1 cellular context compared by ENCODE assay signal in the genomic region with DNA sequence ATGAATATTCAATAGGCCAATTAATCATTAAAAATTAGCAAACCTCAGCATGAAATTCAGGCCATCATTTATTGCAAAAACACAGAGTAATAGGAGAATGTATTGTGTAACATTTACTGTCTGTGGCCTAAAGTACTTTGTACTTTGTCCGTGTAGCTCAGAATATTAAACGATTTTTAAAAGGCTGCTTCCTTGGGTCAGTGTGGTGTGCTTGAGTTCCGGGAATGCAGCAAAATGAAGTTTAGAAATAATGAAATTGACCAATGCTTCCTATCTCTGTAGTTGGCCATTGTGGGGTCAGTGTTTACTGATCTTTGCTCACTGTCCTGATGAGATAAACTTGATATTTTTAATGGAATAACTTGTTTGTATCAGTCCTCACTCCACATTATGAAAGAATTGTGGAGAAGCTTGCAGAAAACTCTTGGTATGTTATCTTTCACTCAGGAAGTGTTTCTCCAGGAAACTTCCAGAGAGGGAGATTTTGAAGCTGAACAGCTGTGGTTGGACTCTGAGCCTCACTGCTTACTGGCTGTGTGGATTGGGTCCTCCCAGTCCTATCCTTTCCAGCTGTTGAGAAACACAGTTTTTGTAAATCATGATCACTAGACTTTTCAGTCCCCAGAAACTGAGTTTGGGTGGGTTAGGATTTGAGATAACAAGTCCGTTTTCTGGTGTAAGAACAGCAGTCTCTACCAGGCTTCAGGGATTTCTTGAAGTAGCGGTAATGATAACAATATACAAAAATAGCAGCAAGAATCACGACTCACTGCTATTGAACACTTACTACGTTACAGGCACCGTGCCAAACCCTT.
TF ChIP-seq lines count a peak whose summit lies in the region.

No MANE protein-coding gene starts in this region.

TF ChIP-seq in HepG2, 621 proteins besides CTCF, POLR2A, EP300 and RAD21 (continued from another document and continues in another):
- TF ChIP-seq NR1H2 (CRISPR knock-in tag; IDR thresholded peaks at IDR 0.05; ENCODE audit: borderline replicate concordance, low read depth) (no peak), POLR2AphosphoS5 (IDR thresholded peaks at IDR 0.05; ENCODE audit: low read depth, low read length) (0 out of 2 replicates have a peak, but pooled peaks have one; percentile 31), ZNF207 (IDR thresholded peaks at IDR 0.05; ENCODE audit: borderline replicate concordance) (no peak), ZNF768 (CRISPR knock-in tag; IDR thresholded peaks at IDR 0.05) (no peak), CEBPB (IDR thresholded peaks at IDR 0.05; ENCODE audit: borderline replicate concordance, low read depth, low read length) (peak; percentile 98), ZMYM2 (CRISPR knock-in tag; IDR thresholded peaks at IDR 0.05) (no peak), DNMT1 (CRISPR knock-in tag; IDR thresholded peaks at IDR 0.05) (no peak), ZNF773 (CRISPR knock-in tag; IDR thresholded peaks at IDR 0.05; ENCODE audit: borderline replicate concordance) (no peak), ZSCAN12 (CRISPR knock-in tag; IDR thresholded peaks at IDR 0.05) (no peak), REXO4 (CRISPR knock-in tag; IDR thresholded peaks at IDR 0.05; ENCODE audit: borderline replicate concordance) (no peak), FOSL2 (CRISPR knock-in tag; IDR thresholded peaks at IDR 0.05) (peak; percentile 19; the same call in 1 of the 2 replicates), KIAA2018 (CRISPR knock-in tag; IDR thresholded peaks at IDR 0.05; ENCODE audit: borderline replicate concordance) (no peak), ZNF652 (CRISPR knock-in tag; IDR thresholded peaks at IDR 0.05; ENCODE audit: borderline replicate concordance, low read depth) (no peak), ZNF180 (CRISPR knock-in tag; IDR thresholded peaks at IDR 0.05; ENCODE audit: borderline replicate concordance, low read depth) (no peak), DPF2 (CRISPR knock-in tag; IDR thresholded peaks at IDR 0.05; ENCODE audit: borderline replicate concordance, low read depth) (0 out of 2 replicates have a peak, but pooled peaks have one; percentile 10), ISL2 (CRISPR knock-in tag; IDR thresholded peaks at IDR 0.05) (peak; percentile 64), ZFYVE20 (CRISPR knock-in tag; IDR thresholded peaks at IDR 0.05; ENCODE audit: borderline replicate concordance, low read depth) (no peak), TFAP4 (IDR thresholded peaks at IDR 0.05; ENCODE audit: borderline replicate concordance, low read depth) (peak; percentile 91), SUZ12 (IDR thresholded peaks at IDR 0.05; ENCODE audit: low read depth, low read length) (no peak), SIX1 (CRISPR knock-in tag; IDR thresholded peaks at IDR 0.05; ENCODE audit: borderline replicate concordance) (peak; percentile 42; the same call in 1 of the 2 replicates), KLF13 (CRISPR knock-in tag; IDR thresholded peaks at IDR 0.05) (no peak), ZNF776 (CRISPR knock-in tag; IDR thresholded peaks at IDR 0.05) (no peak), SIX4 (CRISPR knock-in tag; IDR thresholded peaks at IDR 0.05) (peak; percentile 96), CREM (IDR thresholded peaks at IDR 0.05) (peak; percentile 24; the same call in 1 of the 2 replicates), CREM (CRISPR knock-in tag; IDR thresholded peaks at IDR 0.05) (no peak), ZSCAN25 (CRISPR knock-in tag; IDR thresholded peaks at IDR 0.05) (no peak), U2AF2 (IDR thresholded peaks at IDR 0.05; ENCODE audit: low read depth, low read length) (no peak), SMARCE1 (IDR thresholded peaks at IDR 0.05; ENCODE audit: borderline replicate concordance) (no peak), ZKSCAN5 (CRISPR knock-in tag; IDR thresholded peaks at IDR 0.05) (no peak), CHD4 (IDR thresholded peaks at IDR 0.05; ENCODE audit: borderline replicate concordance, low read length) (no peak; the same call in 1 of the 2 replicates), SATB2 (CRISPR knock-in tag; IDR thresholded peaks at IDR 0.05) (0 out of 2 replicates have a peak, but pooled peaks have one; percentile 31), TFDP2 (CRISPR knock-in tag; IDR thresholded peaks at IDR 0.05) (peak; percentile 43; the same call in 1 of the 2 replicates), RFX5 (IDR thresholded peaks at IDR 0.05; ENCODE audit: low read depth, low read length) (no peak), ZNF33B (CRISPR knock-in tag; IDR thresholded peaks at IDR 0.05) (no peak)
- TF ChIP-seq, protein P1, sequence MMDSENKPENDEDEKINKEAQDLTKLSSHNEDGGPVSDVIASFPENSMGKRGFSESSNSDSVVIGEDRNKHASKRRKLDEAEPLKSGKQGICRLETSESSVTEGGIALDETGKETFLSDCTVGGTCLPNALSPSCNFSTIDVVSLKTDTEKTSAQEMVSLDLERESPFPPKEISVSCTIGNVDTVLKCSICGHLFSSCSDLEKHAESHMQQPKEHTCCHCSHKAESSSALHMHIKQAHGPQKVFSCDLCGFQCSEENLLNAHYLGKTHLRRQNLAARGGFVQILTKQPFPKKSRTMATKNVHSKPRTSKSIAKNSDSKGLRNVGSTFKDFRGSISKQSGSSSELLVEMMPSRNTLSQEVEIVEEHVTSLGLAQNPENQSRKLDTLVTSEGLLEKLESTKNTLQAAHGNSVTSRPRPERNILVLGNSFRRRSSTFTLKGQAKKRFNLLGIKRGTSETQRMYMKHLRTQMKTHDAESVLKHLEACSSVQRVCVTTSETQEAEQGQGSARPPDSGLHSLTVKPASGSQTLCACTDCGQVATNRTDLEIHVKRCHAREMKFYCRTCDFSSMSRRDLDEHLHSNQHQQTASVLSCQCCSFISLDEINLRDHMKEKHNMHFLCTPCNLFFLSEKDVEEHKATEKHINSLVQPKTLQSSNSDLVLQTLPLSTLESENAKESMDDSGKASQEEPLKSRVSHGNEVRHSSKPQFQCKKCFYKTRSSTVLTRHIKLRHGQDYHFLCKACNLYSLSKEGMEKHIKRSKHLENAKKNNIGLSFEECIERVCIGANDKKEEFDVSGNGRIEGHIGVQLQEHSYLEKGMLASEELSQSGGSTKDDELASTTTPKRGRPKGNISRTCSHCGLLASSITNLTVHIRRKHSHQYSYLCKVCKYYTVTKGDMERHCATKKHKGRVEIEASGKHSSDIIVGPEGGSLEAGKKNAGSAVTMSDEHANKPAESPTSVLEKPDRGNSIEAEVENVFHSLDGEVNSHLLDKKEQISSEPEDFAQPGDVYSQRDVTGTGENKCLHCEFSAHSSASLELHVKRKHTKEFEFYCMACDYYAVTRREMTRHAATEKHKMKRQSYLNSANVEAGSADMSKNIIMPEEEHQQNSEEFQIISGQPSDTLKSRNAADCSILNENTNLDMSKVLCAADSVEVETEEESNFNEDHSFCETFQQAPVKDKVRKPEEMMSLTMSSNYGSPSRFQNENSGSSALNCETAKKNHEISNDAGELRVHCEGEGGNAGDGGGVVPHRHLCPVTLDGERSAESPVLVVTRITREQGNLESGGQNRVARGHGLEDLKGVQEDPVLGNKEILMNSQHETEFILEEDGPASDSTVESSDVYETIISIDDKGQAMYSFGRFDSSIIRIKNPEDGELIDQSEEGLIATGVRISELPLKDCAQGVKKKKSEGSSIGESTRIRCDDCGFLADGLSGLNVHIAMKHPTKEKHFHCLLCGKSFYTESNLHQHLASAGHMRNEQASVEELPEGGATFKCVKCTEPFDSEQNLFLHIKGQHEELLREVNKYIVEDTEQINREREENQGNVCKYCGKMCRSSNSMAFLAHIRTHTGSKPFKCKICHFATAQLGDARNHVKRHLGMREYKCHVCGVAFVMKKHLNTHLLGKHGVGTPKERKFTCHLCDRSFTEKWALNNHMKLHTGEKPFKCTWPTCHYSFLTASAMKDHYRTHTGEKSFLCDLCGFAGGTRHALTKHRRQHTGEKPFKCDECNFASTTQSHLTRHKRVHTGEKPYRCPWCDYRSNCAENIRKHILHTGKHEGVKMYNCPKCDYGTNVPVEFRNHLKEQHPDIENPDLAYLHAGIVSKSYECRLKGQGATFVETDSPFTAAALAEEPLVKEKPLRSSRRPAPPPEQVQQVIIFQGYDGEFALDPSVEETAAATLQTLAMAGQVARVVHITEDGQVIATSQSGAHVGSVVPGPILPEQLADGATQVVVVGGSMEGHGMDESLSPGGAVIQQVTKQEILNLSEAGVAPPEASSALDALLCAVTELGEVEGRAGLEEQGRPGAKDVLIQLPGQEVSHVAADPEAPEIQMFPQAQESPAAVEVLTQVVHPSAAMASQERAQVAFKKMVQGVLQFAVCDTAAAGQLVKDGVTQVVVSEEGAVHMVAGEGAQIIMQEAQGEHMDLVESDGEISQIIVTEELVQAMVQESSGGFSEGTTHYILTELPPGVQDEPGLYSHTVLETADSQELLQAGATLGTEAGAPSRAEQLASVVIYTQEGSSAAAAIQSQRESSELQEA (CRISPR knock-in tag; IDR thresholded peaks at IDR 0.05; ENCODE audit: not compliant biosample characterization): no peak
- TF ChIP-seq, protein P2, sequence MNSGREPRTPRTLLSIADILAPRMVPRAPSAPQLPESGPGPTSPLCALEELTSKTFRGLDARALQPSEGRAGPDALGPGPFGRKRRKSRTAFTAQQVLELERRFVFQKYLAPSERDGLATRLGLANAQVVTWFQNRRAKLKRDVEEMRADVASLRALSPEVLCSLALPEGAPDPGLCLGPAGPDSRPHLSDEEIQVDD (CRISPR knock-in tag; IDR thresholded peaks at IDR 0.05; ENCODE audit: borderline replicate concordance): no peak
- TF ChIP-seq, protein P3, sequence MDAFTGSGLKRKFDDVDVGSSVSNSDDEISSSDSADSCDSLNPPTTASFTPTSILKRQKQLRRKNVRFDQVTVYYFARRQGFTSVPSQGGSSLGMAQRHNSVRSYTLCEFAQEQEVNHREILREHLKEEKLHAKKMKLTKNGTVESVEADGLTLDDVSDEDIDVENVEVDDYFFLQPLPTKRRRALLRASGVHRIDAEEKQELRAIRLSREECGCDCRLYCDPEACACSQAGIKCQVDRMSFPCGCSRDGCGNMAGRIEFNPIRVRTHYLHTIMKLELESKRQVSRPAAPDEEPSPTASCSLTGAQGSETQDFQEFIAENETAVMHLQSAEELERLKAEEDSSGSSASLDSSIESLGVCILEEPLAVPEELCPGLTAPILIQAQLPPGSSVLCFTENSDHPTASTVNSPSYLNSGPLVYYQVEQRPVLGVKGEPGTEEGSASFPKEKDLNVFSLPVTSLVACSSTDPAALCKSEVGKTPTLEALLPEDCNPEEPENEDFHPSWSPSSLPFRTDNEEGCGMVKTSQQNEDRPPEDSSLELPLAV (CRISPR knock-in tag; conservative IDR thresholded peaks at IDR 0.05; ENCODE audit: low read depth): no peak
